Comparison of ENCODE assay signal across 8 cellular contexts in genomic region chr12:47812797-47813490, GRCh38. TPM values are rescaled to one million over a fixed set of nuclear protein-coding genes. Genes with fewer than 3 reads are reported as not detected.
DNase-seq lines count a peak whose midpoint lies in the region; ATAC-seq and TF ChIP-seq lines count a peak whose summit lies in the region.

No MANE protein-coding gene starts in this region.

- no peaks in the 10 kb centered on the region for H3K9me3 ChIP-seq in SK-N-SH

- WGBS in SK-N-SH (ENCODE audit: low lambda C conversion rate): 41% methylated on average over 24 of the region's 37 CpGs

- H3K4me3 ChIP-seq in AG04449 (ENCODE audit: low read depth, low read length) (peak overlapping the region; percentile 48), SK-N-SH (ENCODE audit: low read depth in 2 of 2, low read length in 1 of 2) (peak overlapping the region in 1 of 2 experiments; percentile 36; a peak in 1 of 4 replicates)

- TF ChIP-seq POLR2A in GM19193 (IDR thresholded peaks at IDR 0.05; ENCODE audit: extremely low read depth, insufficient read depth, insufficient read length): peak; percentile 63

- no peak for TF ChIP-seq RAD21 in SK-N-SH (IDR thresholded peaks at IDR 0.05; ENCODE audit: low read length)

- POLR2A ChIA-PET in AG04449 (lab: Yijun Ruan, JAX): interaction anchor here (1.0 to 1.6 kb wide), 2 partner anchors 8 to 26 kb away, joined by 3 to 8 read pairs; no protein-coding TSS in a partner anchor
- POLR2A ChIA-PET in SK-N-SH (lab: Yijun Ruan, JAX): no interaction called here

- peak; percentile 64 for ATAC-seq in HG03354 (IDR thresholded peaks at IDR 0.05; ENCODE audit: poor library complexity, severe bottlenecking, unreplicated experiment)
- peak; percentile 83 for ATAC-seq in Right ventricle myocardium superior (ENCODE audit: poor library complexity)

- H3K27me3 ChIP-seq in SK-N-SH (ENCODE audit: insufficient read depth): no peaks in the 10 kb centered on the region

- H3K9ac ChIP-seq in SK-N-SH: peak overlapping the region; percentile 46; the same call in 1 of the 2 replicates

- CTCF ChIA-PET in AG04449 (lab: Yijun Ruan, JAX): interaction anchor here (0.9 to 39.4 kb wide), 8 partner anchors 8 to 940 kb away, joined by 3 to 751 read pairs (median 6); no protein-coding TSS in a partner anchor
- CTCF ChIA-PET in SK-N-SH (lab: Yijun Ruan, JAX): interaction anchor here (0.9 to 5.0 kb wide), 9 partner anchors 11 to 72 kb away, joined by 3 to 25 read pairs (median 5); no protein-coding TSS in a partner anchor

- intact Hi-C loops in Right ventricle myocardium superior (cut with DNase I): no loop called here

- peaks cover 6 to 7% of the 10 kb centered on the region in 2 experiments for H3K36me3 ChIP-seq in SK-N-SH (replicated peaks in 1 of 2; ENCODE audit: control insufficient read depth in 1 of 2, insufficient read depth in 2 of 2, low read length in 1 of 2)

- H3K9me3 Mint-ChIP-seq in activated naive CD8-positive, alpha-beta T cell (ENCODE audit: low read depth): no peaks in the 10 kb centered on the region
- H3K9me3 Mint-ChIP-seq in progenitor cell of endocrine pancreas (ENCODE audit: low read depth): no peaks in the 10 kb centered on the region

- H4K20me1 ChIP-seq in SK-N-SH (ENCODE audit: insufficient read depth): peaks cover 94% of the 10 kb centered on the region

- H2AFZ ChIP-seq in SK-N-SH (ENCODE audit: low read depth): no peak overlapping the region

- H3K4me3 Mint-ChIP-seq in activated naive CD8-positive, alpha-beta T cell: peak overlapping the region; percentile 94
- H3K4me3 Mint-ChIP-seq in progenitor cell of endocrine pancreas (ENCODE audit: low read depth): peak overlapping the region; percentile 54

- no peak for TF ChIP-seq CTCF in AG04449 (IDR thresholded peaks at IDR 0.05; ENCODE audit: insufficient read depth, low read length, missing control alignments)
- TF ChIP-seq CTCF in SK-N-SH (IDR thresholded peaks at IDR 0.05): no peak
- TF ChIP-seq CTCF in progenitor cell of endocrine pancreas (IDR thresholded peaks at IDR 0.05; ENCODE audit: unreplicated experiment): no peak

- peak overlapping the region; percentile 99 for H3K27ac Mint-ChIP-seq in activated naive CD8-positive, alpha-beta T cell
- H3K27ac Mint-ChIP-seq in progenitor cell of endocrine pancreas: peak overlapping the region; percentile 90

- DNase-seq in AG04449 (ENCODE audit: low read depth, low spot score) (peak; percentile 53), SK-N-SH (no peak), Right ventricle myocardium superior (peak; percentile 93), progenitor cell of endocrine pancreas (ENCODE audit: low spot score, unreplicated experiment) (peak; percentile 69), ureter (ENCODE audit: low spot score) (peak; percentile 93)

- peaks cover 18% of the 10 kb centered on the region for H3F3A ChIP-seq in SK-N-SH (replicated peaks; ENCODE audit: insufficient read depth)

- H3K9me2 ChIP-seq in SK-N-SH: no peaks in the 10 kb centered on the region

- peaks cover 93% of the 10 kb centered on the region for H3K4me1 Mint-ChIP-seq in activated naive CD8-positive, alpha-beta T cell (ENCODE audit: low read depth)
- peaks cover 30% of the 10 kb centered on the region for H3K4me1 Mint-ChIP-seq in progenitor cell of endocrine pancreas (ENCODE audit: low read depth)

- H3K27me3 Mint-ChIP-seq in activated naive CD8-positive, alpha-beta T cell: no peaks in the 10 kb centered on the region
- no peaks in the 10 kb centered on the region for H3K27me3 Mint-ChIP-seq in progenitor cell of endocrine pancreas

- peaks cover 15% of the 10 kb centered on the region for H3K36me3 Mint-ChIP-seq in activated naive CD8-positive, alpha-beta T cell
- H3K36me3 Mint-ChIP-seq in progenitor cell of endocrine pancreas (ENCODE audit: insufficient read depth): peaks cover 2% of the 10 kb centered on the region

- peaks cover 100% of the 10 kb centered on the region for H3K79me2 ChIP-seq in SK-N-SH (ENCODE audit: insufficient read depth)

- peak overlapping the region; percentile 62 for H3K4me2 ChIP-seq in SK-N-SH

- H3K4me1 ChIP-seq in SK-N-SH (ENCODE audit: control insufficient read depth in 1 of 2, insufficient read depth in 2 of 2, low read depth in 1 of 2, low read length in 1 of 2): peaks cover 67 to 76% of the 10 kb centered on the region in 2 experiments

- peak overlapping the region; percentile 48 to 84 for H3K27ac ChIP-seq in SK-N-SH (ENCODE audit: low read depth in 2 of 2, low read length in 1 of 2)

- TF ChIP-seq EP300 in SK-N-SH (IDR thresholded peaks at IDR 0.05; ENCODE audit: borderline replicate concordance in 1 of 2, low read depth in 1 of 2, low read length in 1 of 2): 0 out of 4 replicates have a peak, but pooled peaks of 1 of the 2 experiments have one; percentile 36

TF ChIP-seq in SK-N-SH, 30 proteins besides CTCF, POLR2A, EP300 and RAD21 (continues in another document):
- TF ChIP-seq GATA2 (CRISPR knock-in tag; IDR thresholded peaks at IDR 0.05) (no peak), RXRA (IDR thresholded peaks at IDR 0.05; ENCODE audit: borderline replicate concordance, low read depth) (no peak), NRF1 (IDR thresholded peaks at IDR 0.05; ENCODE audit: low read depth, low read length) (no peak), YY1 (IDR thresholded peaks at IDR 0.05; ENCODE audit: low read depth) (no peak), FOSL2 (IDR thresholded peaks at IDR 0.05; ENCODE audit: borderline replicate concordance, low read depth) (peak; percentile 70), PBX3 (IDR thresholded peaks at IDR 0.05) (no peak), REST (IDR thresholded peaks at IDR 0.05; ENCODE audit: low read depth, low read length) (no peak)
- TF ChIP-seq, protein P1, sequence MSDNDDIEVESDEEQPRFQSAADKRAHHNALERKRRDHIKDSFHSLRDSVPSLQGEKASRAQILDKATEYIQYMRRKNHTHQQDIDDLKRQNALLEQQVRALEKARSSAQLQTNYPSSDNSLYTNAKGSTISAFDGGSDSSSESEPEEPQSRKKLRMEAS (IDR thresholded peaks at IDR 0.05; ENCODE audit: low read depth): peak; percentile 16; the same call in 1 of the 2 replicates
- TF ChIP-seq, protein P2, sequence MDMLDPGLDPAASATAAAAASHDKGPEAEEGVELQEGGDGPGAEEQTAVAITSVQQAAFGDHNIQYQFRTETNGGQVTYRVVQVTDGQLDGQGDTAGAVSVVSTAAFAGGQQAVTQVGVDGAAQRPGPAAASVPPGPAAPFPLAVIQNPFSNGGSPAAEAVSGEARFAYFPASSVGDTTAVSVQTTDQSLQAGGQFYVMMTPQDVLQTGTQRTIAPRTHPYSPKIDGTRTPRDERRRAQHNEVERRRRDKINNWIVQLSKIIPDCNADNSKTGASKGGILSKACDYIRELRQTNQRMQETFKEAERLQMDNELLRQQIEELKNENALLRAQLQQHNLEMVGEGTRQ (IDR thresholded peaks at IDR 0.05; ENCODE audit: borderline replicate concordance, low read depth, low read length): no peak

RNA-seq across cellular contexts. Expression of gene HDAC7, which starts 6.8 kb away (rescaled TPM):
- polyA plus RNA-seq in SK-N-SH (2012; rRNA removed): 32.7 and 51.0 TPM in 2 replicates
- 20.4 and 31.4 TPM in 2 replicates for polyA plus RNA-seq in SK-N-SH (2012; cell fraction: cytosol; rRNA removed)
- 227 and 305 TPM in 2 replicates for polyA plus RNA-seq in SK-N-SH (2012; cell fraction: nucleus; rRNA removed)
- 35.9 TPM for total RNA-seq in Right ventricle myocardium superior
- total RNA-seq in progenitor cell of endocrine pancreas: 80.0 and 81.0 TPM in 2 replicates
- 144 TPM for total RNA-seq in ureter

RNA-seq across cellular contexts. Expression of gene SLC48A1, which starts 39.9 kb away (rescaled TPM):
- polyA plus RNA-seq in SK-N-SH (2012; rRNA removed): 7.3 and 8.1 TPM in 2 replicates
- 4.7 and 6.8 TPM in 2 replicates for polyA plus RNA-seq in SK-N-SH (2012; cell fraction: cytosol; rRNA removed)
- polyA plus RNA-seq in SK-N-SH (2012; cell fraction: nucleus; rRNA removed): 13.1 and 16.1 TPM in 2 replicates
- total RNA-seq in Right ventricle myocardium superior (26.8 TPM), progenitor cell of endocrine pancreas (15.1 and 16.2 TPM in 2 replicates), ureter (41.3 TPM)

RNA-seq across cellular contexts. Expression of gene RAPGEF3, which starts 54.3 kb away (rescaled TPM):
- 0.90 and 0.93 TPM in 2 replicates for polyA plus RNA-seq in SK-N-SH (2012; rRNA removed)
- polyA plus RNA-seq in SK-N-SH (2012; cell fraction: cytosol; rRNA removed): 0.23 and 0.42 TPM in 2 replicates
- 3.8 and 4.7 TPM in 2 replicates for polyA plus RNA-seq in SK-N-SH (2012; cell fraction: nucleus; rRNA removed)
- total RNA-seq in Right ventricle myocardium superior: 30.6 TPM
- 1.2 and 1.7 TPM in 2 replicates for total RNA-seq in progenitor cell of endocrine pancreas
- total RNA-seq in ureter: 83.4 TPM

Comparison
In these comparisons a context has a peak if more than half of its experiments do, and no peak if none do; other contexts are left out.
1. RNA of gene RAPGEF3, which starts 54.3 kb away (total RNA-seq): 83.4 TPM in ureter (single experiment) and 30.6 TPM in Right ventricle myocardium superior (single experiment); 1.2 to 1.7 TPM in progenitor cell of endocrine pancreas; every median in the first group is over 10 times any median in the second.